13 cellular contexts compared by ENCODE assay signal in the genomic region with DNA sequence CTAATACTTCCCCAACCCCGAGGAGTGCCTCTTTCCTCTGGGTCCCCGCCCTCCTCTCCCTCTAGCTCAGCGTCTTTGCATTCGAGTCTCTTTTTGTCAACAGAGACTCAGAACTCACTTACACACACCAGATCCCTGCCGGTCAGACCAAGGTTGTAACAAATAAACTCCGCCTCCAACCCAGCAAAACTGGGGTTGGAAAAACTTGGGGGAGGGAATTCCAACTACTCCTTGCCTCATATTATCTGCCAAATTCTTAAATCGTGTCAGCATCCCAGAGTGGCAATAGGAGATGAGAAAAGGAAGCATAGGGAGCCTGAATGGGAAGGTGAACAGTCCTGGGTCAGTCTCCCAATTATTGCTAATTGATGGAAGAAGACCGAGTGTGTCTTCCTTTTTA.
DNase-seq lines count a peak whose midpoint lies in the region.
"Had no signal": no experiment of that assay in that cellular context is flagged by ENCODE, and none has a peak within 500 bp of the region (broad histone marks: within the 10 kb centered on the region; RNA-seq: fewer than 3 reads in every experiment).

A gene (minus strand): TSS at position 101 of the 400 bp plus-strand sequence. CDS start 726 bp downstream, outside the sequence.

- H3K9me3 ChIP-seq in iPS-18c (ENCODE audit: control insufficient read depth, insufficient read depth, low read length), result no peaks in the 10 kb centered on the region
- H3K9me3 ChIP-seq: HAP-1, vagina had no signal

- DNase-seq in NCI-H82 (lab: John Stamatoyannopoulos, UW), result peak; percentile 40
- no peak for DNase-seq in NCI-H82 treated with DMSO at 0.1 percent for 48 hours (lab: John Stamatoyannopoulos, UW; ENCODE audit: unreplicated experiment)
- DNase-seq in iPS-NIHi11 (ENCODE audit: low spot score), result no peak
- no peak for DNase-seq in NCI-H2171 (lab: John Stamatoyannopoulos, UW)
- DNase-seq in hepatic stellate cell (ENCODE audit: low spot score), result no peak
- DNase-seq in activated gamma-delta T cell (lab: John Stamatoyannopoulos, UW), result no peak
- DNase-seq: activated naive CD8-positive, alpha-beta T cell treated with anti-CD3 and anti-CD28 coated beads for 36 hours had no signal

- H3K4me3 ChIP-seq in iPS-18c (ENCODE audit: insufficient read depth, low read depth, low read length), result peak within 1 kb of the TSS; percentile 53
- H3K4me3 ChIP-seq: HAP-1, lung, vagina had no signal

- peak within 1 kb of the TSS; percentile 10 for H3K27ac ChIP-seq in angular gyrus (ENCODE audit: low read depth, low read length)
- H3K27ac ChIP-seq: C4-2B, vagina had no signal
